16 cellular contexts compared by ENCODE assay signal in the genomic region with DNA sequence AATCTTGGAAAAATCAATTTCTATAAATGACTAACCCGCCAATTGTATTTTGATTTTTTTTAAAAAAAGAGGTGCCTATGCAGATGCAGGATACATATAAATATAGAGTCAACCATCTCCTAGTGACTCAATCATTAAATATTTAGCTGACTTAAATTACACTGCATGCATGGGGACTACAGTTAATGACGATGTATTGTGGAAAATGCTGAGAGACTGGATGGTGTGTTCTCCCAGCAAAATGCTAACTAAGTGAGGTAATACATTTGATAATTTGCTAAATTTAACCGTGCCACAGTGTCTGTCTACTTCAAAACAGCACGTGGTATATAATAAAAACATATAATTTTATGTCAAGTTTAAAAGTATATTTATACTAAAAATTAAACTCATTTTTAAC.
DNase-seq lines count a peak whose midpoint lies in the region; ATAC-seq and TF ChIP-seq lines count a peak whose summit lies in the region.
"Had no signal": no experiment of that assay in that cellular context is flagged by ENCODE, and none has a peak within 500 bp of the region (broad histone marks: within the 10 kb centered on the region; RNA-seq: fewer than 3 reads in every experiment).

No MANE protein-coding gene starts in this region.

- H3K36me3 ChIP-seq in brain microvascular endothelial cell (replicated peaks) (no peaks in the 10 kb centered on the region), sigmoid colon (no peaks in the 10 kb centered on the region)

- no peaks in the 10 kb centered on the region for H3K9me3 ChIP-seq in sigmoid colon

- intact Hi-C loops in left ventricle myocardium superior (cut with micrococcal nuclease) (no loop called here), Right ventricle myocardium superior (cut with DNase I) (no loop called here), sigmoid colon (cut with DNase I) (no loop called here)

- H3K27me3 ChIP-seq in brain microvascular endothelial cell (replicated peaks) (no peaks in the 10 kb centered on the region), sigmoid colon (no peaks in the 10 kb centered on the region)

- peak; percentile 44 for ATAC-seq in left ventricle myocardium superior
- no peak for ATAC-seq in Right ventricle myocardium superior (ENCODE audit: poor library complexity)
- ATAC-seq in HG02588 (IDR thresholded peaks at IDR 0.05; ENCODE audit: unreplicated experiment) = no peak
- ATAC-seq in GM18511 (IDR thresholded peaks at IDR 0.05; ENCODE audit: unreplicated experiment) = no peak

- H3K27ac ChIP-seq in brain microvascular endothelial cell = no peak overlapping the region
- H3K27ac ChIP-seq in sigmoid colon = no peak overlapping the region
- H3K27ac ChIP-seq: C4-2B had no signal

- DNase-seq in left ventricle myocardium superior (no peak), Right ventricle myocardium superior (no peak), brain microvascular endothelial cell (peak; percentile 57), kidney tubule cell (ENCODE audit: low spot score) (peak; percentile 7), sigmoid colon (no peak), dedifferentiated amniotic fluid mesenchymal stem cell (ENCODE audit: extremely low spot score) (no peak)
- DNase-seq: H7; NCI-H1436; NCI-H2029; NCI-H2171 treated with DMSO at 0.1 percent for 48 hours; NCI-H446 treated with DMSO at 0.1 percent for 48 hours; NK-92 treated with Interleukin-12 subunit alpha and Interleukin-12 subunit beta, amount 100 ng/mL, for 24 hours; SIG-M5 had no signal

- TF ChIP-seq CTCF in brain microvascular endothelial cell (IDR thresholded peaks at IDR 0.05; ENCODE audit: low read depth, low read length, missing control alignments) (no peak), sigmoid colon (IDR thresholded peaks at IDR 0.05) (no peak)

- TF ChIP-seq POLR2A in sigmoid colon (IDR thresholded peaks at IDR 0.05) = no peak

- WGBS in sigmoid colon, 2 donors = 77 to 79% methylated on average over 4 of the region's 4 CpGs

- peaks cover 0 to 6% (median 0%) of the 10 kb centered on the region in 4 donors for H3K4me1 ChIP-seq in sigmoid colon

- TF ChIP-seq EP300 in sigmoid colon (IDR thresholded peaks at IDR 0.05) = no peak

- in situ Hi-C loops in brain microvascular endothelial cell (cut with HindIII; ENCODE audit: low pct_ligation_motif_present, low sequenced_read_pairs) = no loop called here

- H3K4me3 ChIP-seq in brain microvascular endothelial cell (ENCODE audit: low read depth, low read length) (no peak overlapping the region), sigmoid colon (no peak overlapping the region)

Comparison
In these comparisons a context has a peak if more than half of its experiments do, and no peak if none do; other contexts are left out.
1. DNase-seq: peak in brain microvascular endothelial cell (single experiment) and kidney tubule cell (single experiment); none in left ventricle myocardium superior (single experiment), Right ventricle myocardium superior (single experiment), sigmoid colon (single experiment) and dedifferentiated amniotic fluid mesenchymal stem cell (single experiment).